8 cellular contexts compared by ENCODE assay signal in the genomic region with DNA sequence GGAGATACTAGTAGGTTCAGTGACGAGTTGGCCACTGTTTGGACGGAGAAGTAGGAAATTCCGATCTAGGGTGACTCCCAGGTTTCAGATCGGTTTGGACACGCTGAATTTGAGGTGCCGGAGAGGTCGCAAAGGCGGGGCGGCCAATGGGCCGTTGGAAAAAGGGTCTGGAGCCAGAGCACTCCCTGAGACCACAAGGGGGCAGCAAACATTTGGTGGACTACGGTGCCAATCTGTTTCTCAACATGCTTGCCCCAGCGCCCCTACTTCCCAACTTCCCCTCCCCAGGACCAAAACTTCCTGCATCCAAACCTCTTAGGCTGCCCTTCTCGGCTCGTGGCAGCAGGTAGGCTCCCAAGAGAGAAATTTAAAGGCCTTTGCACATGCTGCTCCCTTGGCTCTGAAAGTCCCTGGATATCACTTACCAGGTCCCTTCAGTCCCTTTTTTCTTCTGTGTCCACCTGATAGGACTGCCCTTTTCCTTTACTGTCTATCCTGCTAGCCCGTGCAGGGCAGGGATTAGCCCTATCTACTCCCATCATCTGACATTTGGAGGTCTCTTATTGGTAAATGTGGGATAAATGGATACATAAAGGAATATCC. TPM values are rescaled to one million over a fixed set of nuclear protein-coding genes. Genes with fewer than 3 reads are reported as not detected.
DNase-seq lines count a peak whose midpoint lies in the region; ATAC-seq and TF ChIP-seq lines count a peak whose summit lies in the region.

No MANE protein-coding gene starts in this region.

- H3K27ac ChIP-seq in right cardiac atrium (ENCODE audit: low read length): peak overlapping the region; percentile 63
- H3K27ac ChIP-seq in prostate gland: peak overlapping the region; percentile 76 to 89

- H3K36me3 ChIP-seq in prostate gland: peaks cover 12 to 14% of the 10 kb centered on the region in 2 donors

- H3K4me3 ChIP-seq in right cardiac atrium (ENCODE audit: low read length) (peak overlapping the region; percentile 89), prostate gland (peak overlapping the region; percentile 69 to 70)

- peaks cover 10% of the 10 kb centered on the region for H3K4me1 ChIP-seq in right cardiac atrium (ENCODE audit: control insufficient read depth, insufficient read depth, low read length)
- peaks cover 4% of the 10 kb centered on the region for H3K4me1 ChIP-seq in prostate gland (replicated peaks)

- intact Hi-C loops in right cardiac atrium (cut with DNase I): loop anchor here in 1 of 4 donors (10.0 kb wide), 1 partner anchor 278 kb away; no protein-coding TSS in a partner anchor
- intact Hi-C loops in prostate gland (cut with DNase I): loop anchor here (2.0 kb wide), 1 partner anchor 24 kb away; a partner anchor contains a TSS

- ATAC-seq in right cardiac atrium (peak; percentile 67 to 71), GM19395 (IDR thresholded peaks at IDR 0.05; ENCODE audit: unreplicated experiment) (no peak)

- H3K9me3 ChIP-seq in right cardiac atrium (ENCODE audit: control insufficient read depth, low read length): no peaks in the 10 kb centered on the region
- H3K9me3 ChIP-seq in prostate gland: no peaks in the 10 kb centered on the region

- TF ChIP-seq CTCF in prostate gland (IDR thresholded peaks at IDR 0.05): peak; percentile 76 to 88 (median 82)

- peak; percentile 87 for DNase-seq in AG08396 (ENCODE audit: low spot score)
- DNase-seq in GM19238 (ENCODE audit: insufficient read length, low spot score): peak; percentile 73
- DNase-seq in NCI-H1092 treated with DMSO at 0.1 percent for 48 hours (lab: John Stamatoyannopoulos, UW): peak; percentile 80
- peak; percentile 36 to 65 (median 59) for DNase-seq in T-helper 1 cell
- peak in 54 of 58 donors; percentile 17 to 83 (median 55) for DNase-seq in anterior cingulate cortex (lab: John Stamatoyannopoulos, UW)
- peak; percentile 79 to 88 (median 85) for DNase-seq in right cardiac atrium
- peak; percentile 85 for DNase-seq in prostate gland (ENCODE audit: low spot score)

- H3K27me3 ChIP-seq in right cardiac atrium (ENCODE audit: control insufficient read depth, insufficient read depth): no peaks in the 10 kb centered on the region
- H3K27me3 ChIP-seq in prostate gland (replicated peaks; ENCODE audit: insufficient read depth): no peaks in the 10 kb centered on the region

- TF ChIP-seq POLR2A in prostate gland (IDR thresholded peaks at IDR 0.05): no peak

- WGBS in right cardiac atrium: 3% methylated on average over 15 of the region's 15 CpGs
- WGBS in prostate gland: 2% methylated on average over 15 of the region's 15 CpGs

RNA-seq across cellular contexts. Expression of a gene that starts 1.0 kb away (rescaled TPM):
- total RNA-seq in right cardiac atrium: 10 to 100 TPM; 17.8 to 34.5 (median 31.3) TPM
- 49.0 TPM for polyA plus RNA-seq in right cardiac atrium
- 10 to 100 TPM; 52.1 to 53.2 TPM for total RNA-seq in prostate gland

RNA-seq across cellular contexts. Expression of a gene that starts 7.4 kb away (rescaled TPM):
- total RNA-seq in right cardiac atrium: 100 to 1,000 TPM in 3 of 4 donors, 10 to 100 TPM in 1; 99.3 to 128 (median 117) TPM
- 113 TPM for polyA plus RNA-seq in right cardiac atrium
- 100 to 1,000 TPM in 1 of 2 donors, 10 to 100 TPM in 1; 73.8 to 112 TPM for total RNA-seq in prostate gland

RNA-seq across cellular contexts. Expression of a gene that starts 16.0 kb away (rescaled TPM):
- total RNA-seq in right cardiac atrium (not detected), prostate gland (1 to 10 TPM in 1 of 2 donors, not detected in 1; 1.1 TPM)
- not detected for polyA plus RNA-seq in right cardiac atrium

RNA-seq across cellular contexts. Expression of a gene that starts 23.4 kb away (rescaled TPM):
- 10 to 100 TPM; 14.9 to 66.4 (median 46.0) TPM for total RNA-seq in right cardiac atrium
- polyA plus RNA-seq in right cardiac atrium: 55.0 TPM
- total RNA-seq in prostate gland: 10 to 100 TPM in 1 of 2 donors, 1 to 10 TPM in 1; 2.7 to 13.3 TPM

RNA-seq across cellular contexts. Expression of a gene that starts 24.7 kb away (rescaled TPM):
- total RNA-seq in right cardiac atrium: 10 to 100 TPM; 28.6 to 37.2 (median 35.5) TPM
- 36.0 TPM for polyA plus RNA-seq in right cardiac atrium
- 100 to 1,000 TPM; 103 to 142 TPM for total RNA-seq in prostate gland
